8 cellular contexts compared by ENCODE assay signal in genomic region chr11:33736148-33736809, GRCh38. TPM values are rescaled to one million over a fixed set of nuclear protein-coding genes. Genes with fewer than 3 reads are reported as not detected.
DNase-seq lines count a peak whose midpoint lies in the region; ATAC-seq and TF ChIP-seq lines count a peak whose summit lies in the region.

TSS of gene CD59 (minus strand) at chr11:33736423. CDS start at chr11:33722445, 13,978 bp downstream.

- intact Hi-C loops in PC-3 (cut with micrococcal nuclease) = loop anchor here (1.0 to 2.0 kb wide), 2 partner anchors 13 to 46 kb away; no protein-coding TSS in a partner anchor
- intact Hi-C loops in mucosa of descending colon (cut with DNase I, micrococcal nuclease) = no loop called here

- no peaks in the 10 kb centered on the region for H3F3A ChIP-seq in PC-3 (ENCODE audit: low read length, unreplicated experiment)

- no peaks in the 10 kb centered on the region for H3K9me3 ChIP-seq in PC-3 (ENCODE audit: low read length)
- H3K9me3 ChIP-seq in mucosa of descending colon = no peaks in the 10 kb centered on the region

- H3K27ac ChIP-seq in PC-3 (ENCODE audit: low read length) (peak within 1 kb of the TSS; percentile 91), epithelial cell of prostate (peak within 1 kb of the TSS; percentile 93)

- H3K4me3 ChIP-seq in PC-3 (ENCODE audit: low read length) (peak within 1 kb of the TSS; percentile 85), mucosa of descending colon (peak within 1 kb of the TSS; percentile 79)

- H3K4me1 ChIP-seq in PC-3 (ENCODE audit: insufficient read depth, low read length) (peaks cover 47% of the 10 kb centered on the region), mucosa of descending colon (ENCODE audit: low read depth) (peaks cover 34% of the 10 kb centered on the region)

- H3K79me2 ChIP-seq in PC-3 (ENCODE audit: low read length) = peaks cover 54% of the 10 kb centered on the region

- no peaks in the 10 kb centered on the region for H3K27me3 ChIP-seq in PC-3 (ENCODE audit: low read length)

- H3K4me2 ChIP-seq in PC-3 (ENCODE audit: low read length) = peak within 1 kb of the TSS; percentile 93

- H3K9me2 ChIP-seq in PC-3 (replicated peaks; ENCODE audit: low read length) = no peaks in the 10 kb centered on the region

- no TSS peak for BruUV-seq in PC-3 (replicated peaks; lab: Mats Ljungman, UMichigan)

- DNase-seq in DMS 273 (lab: John Stamatoyannopoulos, UW; ENCODE audit: unreplicated experiment) (peak; percentile 95), HuH-7.5 (ENCODE audit: low spot score) (peak; percentile 78), PC-3 (peak; percentile 94), epithelial cell of prostate (ENCODE audit: low read depth, low spot score) (peak; percentile 64), mucosa of descending colon (peak; percentile 97 to 98 (median 98))
- DNase-seq in activated T-cell treated with anti-CD3 and anti-CD28 coated beads, Interleukin-2, amount 50 U/mL, for 1 hour = peak; percentile 93
- DNase-seq in stimulated activated CD8-positive, alpha-beta memory T cell treated with anti-CD3 and anti-CD28 coated beads, Interleukin-4, amount 100 ng/mL, for 1 hour (ENCODE audit: low read depth in 2 of 2, low spot score in 1 of 2) = peak; percentile 70 to 81

- H4K20me1 ChIP-seq in PC-3 (ENCODE audit: low read length) = peaks cover 46% of the 10 kb centered on the region

- peak within 1 kb of the TSS; percentile 100 for H3K9ac ChIP-seq in PC-3 (ENCODE audit: low read length)

- POLR2A ChIA-PET in PC-3 (lab: Charles Lee; ENCODE audit: unreplicated experiment) = interaction anchor here (0.5 to 2.3 kb wide), 13 partner anchors 12 to 1936 kb away, joined by 3 to 21 read pairs (median 6); partner anchors contain the start of gene C11orf91

- H2AFZ ChIP-seq in PC-3 (ENCODE audit: low read length) = peak within 1 kb of the TSS; percentile 36

- CTCF ChIA-PET in PC-3 (lab: Charles Lee) = interaction anchor here (0.5 to 1.2 kb wide), 5 partner anchors 20 to 178 kb away, joined by 3 to 16 read pairs (median 5); no protein-coding TSS in a partner anchor

- ATAC-seq in GM21526 (IDR thresholded peaks at IDR 0.05; ENCODE audit: low FRiP score, unreplicated experiment) (peak; percentile 61), PC-3 (peak; percentile 81), mucosa of descending colon (peak; percentile 94)

- peaks cover 30% of the 10 kb centered on the region for H3K36me3 ChIP-seq in PC-3 (ENCODE audit: low read depth, low read length)
- H3K36me3 ChIP-seq in mucosa of descending colon (ENCODE audit: low read depth) = no peaks in the 10 kb centered on the region

- TF ChIP-seq CTCF in PC-3 (conservative IDR thresholded peaks at IDR 0.05; ENCODE audit: low read depth, low read length) = no peak
- no peak for TF ChIP-seq CTCF in mucosa of descending colon (IDR thresholded peaks at IDR 0.05)

RNA-seq across cellular contexts. Expression of gene CD59, which starts in this region (rescaled TPM):
- total RNA-seq in PC-3 (2014; rRNA removed) = 134 and 170 TPM in 2 replicates
- 100 to 1,000 TPM; 317 to 382 (median 381) TPM for total RNA-seq in mucosa of descending colon

Comparison
In these comparisons a context has a peak if more than half of its experiments do, and no peak if none do; other contexts are left out.
1. Peak in every context shown above with its lines: DNase-seq, ATAC-seq, H3K4me3 ChIP-seq and H3K27ac ChIP-seq.